ENCODE assay signal across 1 cellular context in the genomic region with DNA sequence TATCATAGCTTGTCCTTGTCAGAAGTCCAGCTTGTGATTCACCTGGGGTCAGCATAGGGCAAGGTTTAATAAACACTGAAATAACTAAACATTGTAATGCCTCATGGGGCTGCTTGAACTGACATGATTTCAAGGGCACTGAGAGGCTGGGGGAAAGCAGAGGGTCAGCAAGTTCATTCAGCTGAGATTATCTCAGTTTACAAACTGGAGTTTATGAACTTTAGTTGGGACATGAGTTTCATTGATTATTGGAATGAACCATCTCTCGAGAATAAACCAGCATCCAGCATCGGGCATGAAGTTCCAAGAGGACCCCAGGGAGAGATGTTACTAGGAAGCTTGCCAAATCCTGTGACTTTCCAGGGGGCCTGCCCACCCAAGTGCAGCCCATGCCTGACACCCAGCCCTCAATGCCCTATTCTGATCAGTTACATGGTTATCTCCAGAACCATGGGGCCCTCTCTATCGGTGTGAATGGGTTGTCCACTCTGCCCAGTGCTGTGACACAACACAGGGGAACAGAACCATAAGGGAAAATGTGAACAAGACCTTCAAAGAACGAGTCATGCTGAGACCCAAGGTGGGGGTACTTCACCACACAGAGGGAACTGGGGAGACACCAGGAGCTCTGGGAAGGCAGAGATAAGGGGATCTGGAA.
TF ChIP-seq lines count a peak whose summit lies in the region.

No MANE protein-coding gene starts in this region.

TF ChIP-seq in HepG2, 621 proteins besides CTCF, POLR2A, EP300 and RAD21 (continued from another document and continues in another):
- TF ChIP-seq, protein P1, sequence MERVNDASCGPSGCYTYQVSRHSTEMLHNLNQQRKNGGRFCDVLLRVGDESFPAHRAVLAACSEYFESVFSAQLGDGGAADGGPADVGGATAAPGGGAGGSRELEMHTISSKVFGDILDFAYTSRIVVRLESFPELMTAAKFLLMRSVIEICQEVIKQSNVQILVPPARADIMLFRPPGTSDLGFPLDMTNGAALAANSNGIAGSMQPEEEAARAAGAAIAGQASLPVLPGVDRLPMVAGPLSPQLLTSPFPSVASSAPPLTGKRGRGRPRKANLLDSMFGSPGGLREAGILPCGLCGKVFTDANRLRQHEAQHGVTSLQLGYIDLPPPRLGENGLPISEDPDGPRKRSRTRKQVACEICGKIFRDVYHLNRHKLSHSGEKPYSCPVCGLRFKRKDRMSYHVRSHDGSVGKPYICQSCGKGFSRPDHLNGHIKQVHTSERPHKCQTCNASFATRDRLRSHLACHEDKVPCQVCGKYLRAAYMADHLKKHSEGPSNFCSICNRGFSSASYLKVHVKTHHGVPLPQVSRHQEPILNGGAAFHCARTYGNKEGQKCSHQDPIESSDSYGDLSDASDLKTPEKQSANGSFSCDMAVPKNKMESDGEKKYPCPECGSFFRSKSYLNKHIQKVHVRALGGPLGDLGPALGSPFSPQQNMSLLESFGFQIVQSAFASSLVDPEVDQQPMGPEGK (CRISPR knock-in tag; IDR thresholded peaks at IDR 0.05): peak; percentile 70; the same call in 1 of the 2 replicates
- TF ChIP-seq, protein P2, sequence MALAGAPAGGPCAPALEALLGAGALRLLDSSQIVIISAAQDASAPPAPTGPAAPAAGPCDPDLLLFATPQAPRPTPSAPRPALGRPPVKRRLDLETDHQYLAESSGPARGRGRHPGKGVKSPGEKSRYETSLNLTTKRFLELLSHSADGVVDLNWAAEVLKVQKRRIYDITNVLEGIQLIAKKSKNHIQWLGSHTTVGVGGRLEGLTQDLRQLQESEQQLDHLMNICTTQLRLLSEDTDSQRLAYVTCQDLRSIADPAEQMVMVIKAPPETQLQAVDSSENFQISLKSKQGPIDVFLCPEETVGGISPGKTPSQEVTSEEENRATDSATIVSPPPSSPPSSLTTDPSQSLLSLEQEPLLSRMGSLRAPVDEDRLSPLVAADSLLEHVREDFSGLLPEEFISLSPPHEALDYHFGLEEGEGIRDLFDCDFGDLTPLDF (CRISPR knock-in tag; IDR thresholded peaks at IDR 0.05): no peak
- TF ChIP-seq AKAP8 (CRISPR knock-in tag; IDR thresholded peaks at IDR 0.05): no peak
- no peak for TF ChIP-seq ZNF296 (CRISPR knock-in tag; conservative IDR thresholded peaks at IDR 0.05)
- no peak for TF ChIP-seq ZNF558 (CRISPR knock-in tag; IDR thresholded peaks at IDR 0.05; ENCODE audit: borderline replicate concordance)
- peak; percentile 87 for TF ChIP-seq FOXA3 (CRISPR knock-in tag; IDR thresholded peaks at IDR 0.05)
- peak; percentile 24; the same call in 1 of the 2 replicates for TF ChIP-seq MAFF (IDR thresholded peaks at IDR 0.05; ENCODE audit: low read depth, low read length)
- TF ChIP-seq POLR2AphosphoS5 (IDR thresholded peaks at IDR 0.05; ENCODE audit: low read depth, low read length): no peak
- TF ChIP-seq, protein P3, sequence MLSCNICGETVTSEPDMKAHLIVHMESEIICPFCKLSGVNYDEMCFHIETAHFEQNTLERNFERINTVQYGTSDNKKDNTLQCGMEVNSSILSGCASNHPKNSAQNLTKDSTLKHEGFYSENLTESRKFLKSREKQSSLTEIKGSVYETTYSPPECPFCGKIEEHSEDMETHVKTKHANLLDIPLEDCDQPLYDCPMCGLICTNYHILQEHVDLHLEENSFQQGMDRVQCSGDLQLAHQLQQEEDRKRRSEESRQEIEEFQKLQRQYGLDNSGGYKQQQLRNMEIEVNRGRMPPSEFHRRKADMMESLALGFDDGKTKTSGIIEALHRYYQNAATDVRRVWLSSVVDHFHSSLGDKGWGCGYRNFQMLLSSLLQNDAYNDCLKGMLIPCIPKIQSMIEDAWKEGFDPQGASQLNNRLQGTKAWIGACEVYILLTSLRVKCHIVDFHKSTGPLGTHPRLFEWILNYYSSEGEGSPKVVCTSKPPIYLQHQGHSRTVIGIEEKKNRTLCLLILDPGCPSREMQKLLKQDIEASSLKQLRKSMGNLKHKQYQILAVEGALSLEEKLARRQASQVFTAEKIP (CRISPR knock-in tag; IDR thresholded peaks at IDR 0.05; ENCODE audit: borderline replicate concordance): no peak
- no peak for TF ChIP-seq ZNF232 (CRISPR knock-in tag; IDR thresholded peaks at IDR 0.05; ENCODE audit: borderline replicate concordance)
- TF ChIP-seq, protein P4, sequence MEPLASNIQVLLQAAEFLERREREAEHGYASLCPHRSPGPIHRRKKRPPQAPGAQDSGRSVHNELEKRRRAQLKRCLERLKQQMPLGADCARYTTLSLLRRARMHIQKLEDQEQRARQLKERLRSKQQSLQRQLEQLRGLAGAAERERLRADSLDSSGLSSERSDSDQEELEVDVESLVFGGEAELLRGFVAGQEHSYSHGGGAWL (CRISPR knock-in tag; IDR thresholded peaks at IDR 0.05): no peak
- peak; percentile 59 for TF ChIP-seq CEBPG (CRISPR knock-in tag; IDR thresholded peaks at IDR 0.05)
- TF ChIP-seq, protein P5, sequence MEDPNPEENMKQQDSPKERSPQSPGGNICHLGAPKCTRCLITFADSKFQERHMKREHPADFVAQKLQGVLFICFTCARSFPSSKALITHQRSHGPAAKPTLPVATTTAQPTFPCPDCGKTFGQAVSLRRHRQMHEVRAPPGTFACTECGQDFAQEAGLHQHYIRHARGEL (CRISPR knock-in tag; IDR thresholded peaks at IDR 0.05): no peak
- TF ChIP-seq SALL1 (CRISPR knock-in tag; IDR thresholded peaks at IDR 0.05): peak; percentile 92
- TF ChIP-seq RFXANK (CRISPR knock-in tag; IDR thresholded peaks at IDR 0.05): no peak
- no peak for TF ChIP-seq KAT7 (CRISPR knock-in tag; IDR thresholded peaks at IDR 0.05; ENCODE audit: borderline replicate concordance)
- TF ChIP-seq CCDC6 (CRISPR knock-in tag; IDR thresholded peaks at IDR 0.05): no peak
- TF ChIP-seq, protein P6, sequence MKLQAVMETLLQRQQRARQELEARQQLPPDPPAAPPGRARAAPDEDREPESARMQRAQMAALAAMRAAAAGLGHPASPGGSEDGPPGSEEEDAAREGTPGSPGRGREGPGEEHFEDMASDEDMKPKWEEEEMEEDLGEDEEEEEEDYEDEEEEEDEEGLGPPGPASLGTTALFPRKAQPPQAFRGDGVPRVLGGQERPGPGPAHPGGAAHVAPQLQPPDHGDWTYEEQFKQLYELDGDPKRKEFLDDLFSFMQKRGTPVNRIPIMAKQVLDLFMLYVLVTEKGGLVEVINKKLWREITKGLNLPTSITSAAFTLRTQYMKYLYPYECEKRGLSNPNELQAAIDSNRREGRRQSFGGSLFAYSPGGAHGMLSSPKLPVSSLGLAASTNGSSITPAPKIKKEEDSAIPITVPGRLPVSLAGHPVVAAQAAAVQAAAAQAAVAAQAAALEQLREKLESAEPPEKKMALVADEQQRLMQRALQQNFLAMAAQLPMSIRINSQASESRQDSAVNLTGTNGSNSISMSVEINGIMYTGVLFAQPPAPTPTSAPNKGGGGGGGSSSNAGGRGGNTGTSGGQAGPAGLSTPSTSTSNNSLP (IDR thresholded peaks at IDR 0.05; ENCODE audit: low read depth, low read length): peak; percentile 89
- no peak for TF ChIP-seq RFX3 (CRISPR knock-in tag; IDR thresholded peaks at IDR 0.05)
- peak; percentile 84 for TF ChIP-seq PHF21A (CRISPR knock-in tag; IDR thresholded peaks at IDR 0.05)
- TF ChIP-seq BRCA1 (CRISPR knock-in tag; IDR thresholded peaks at IDR 0.05): no peak
- no peak for TF ChIP-seq GATAD1 (CRISPR knock-in tag; IDR thresholded peaks at IDR 0.05)
- TF ChIP-seq MLLT10 (CRISPR knock-in tag; IDR thresholded peaks at IDR 0.05): no peak
- TF ChIP-seq, protein P7, sequence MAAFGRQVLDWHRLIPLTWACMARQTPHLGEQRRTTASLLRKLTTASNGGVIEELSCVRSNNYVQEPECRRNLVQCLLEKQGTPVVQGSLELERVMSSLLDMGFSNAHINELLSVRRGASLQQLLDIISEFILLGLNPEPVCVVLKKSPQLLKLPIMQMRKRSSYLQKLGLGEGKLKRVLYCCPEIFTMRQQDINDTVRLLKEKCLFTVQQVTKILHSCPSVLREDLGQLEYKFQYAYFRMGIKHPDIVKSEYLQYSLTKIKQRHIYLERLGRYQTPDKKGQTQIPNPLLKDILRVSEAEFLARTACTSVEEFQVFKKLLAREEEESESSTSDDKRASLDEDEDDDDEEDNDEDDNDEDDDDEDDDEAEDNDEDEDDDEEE (CRISPR knock-in tag; IDR thresholded peaks at IDR 0.05): no peak
- TF ChIP-seq POGZ (CRISPR knock-in tag; IDR thresholded peaks at IDR 0.05): peak; percentile 57
- TF ChIP-seq ZNF761 (CRISPR knock-in tag; conservative IDR thresholded peaks at IDR 0.05): no peak
- TF ChIP-seq, protein P8, sequence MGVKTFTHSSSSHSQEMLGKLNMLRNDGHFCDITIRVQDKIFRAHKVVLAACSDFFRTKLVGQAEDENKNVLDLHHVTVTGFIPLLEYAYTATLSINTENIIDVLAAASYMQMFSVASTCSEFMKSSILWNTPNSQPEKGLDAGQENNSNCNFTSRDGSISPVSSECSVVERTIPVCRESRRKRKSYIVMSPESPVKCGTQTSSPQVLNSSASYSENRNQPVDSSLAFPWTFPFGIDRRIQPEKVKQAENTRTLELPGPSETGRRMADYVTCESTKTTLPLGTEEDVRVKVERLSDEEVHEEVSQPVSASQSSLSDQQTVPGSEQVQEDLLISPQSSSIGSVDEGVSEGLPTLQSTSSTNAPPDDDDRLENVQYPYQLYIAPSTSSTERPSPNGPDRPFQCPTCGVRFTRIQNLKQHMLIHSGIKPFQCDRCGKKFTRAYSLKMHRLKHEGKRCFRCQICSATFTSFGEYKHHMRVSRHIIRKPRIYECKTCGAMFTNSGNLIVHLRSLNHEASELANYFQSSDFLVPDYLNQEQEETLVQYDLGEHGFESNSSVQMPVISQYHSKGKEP (CRISPR knock-in tag; IDR thresholded peaks at IDR 0.05): no peak
- TF ChIP-seq NCOA2 (CRISPR knock-in tag; IDR thresholded peaks at IDR 0.05): peak; percentile 94
- no peak for TF ChIP-seq PHB2 (IDR thresholded peaks at IDR 0.05; ENCODE audit: partially characterized antibody)
- TF ChIP-seq, protein P9, sequence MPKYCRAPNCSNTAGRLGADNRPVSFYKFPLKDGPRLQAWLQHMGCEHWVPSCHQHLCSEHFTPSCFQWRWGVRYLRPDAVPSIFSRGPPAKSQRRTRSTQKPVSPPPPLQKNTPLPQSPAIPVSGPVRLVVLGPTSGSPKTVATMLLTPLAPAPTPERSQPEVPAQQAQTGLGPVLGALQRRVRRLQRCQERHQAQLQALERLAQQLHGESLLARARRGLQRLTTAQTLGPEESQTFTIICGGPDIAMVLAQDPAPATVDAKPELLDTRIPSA (CRISPR knock-in tag; IDR thresholded peaks at IDR 0.05; ENCODE audit: borderline replicate concordance): no peak
- TF ChIP-seq ZBTB3 (CRISPR knock-in tag; IDR thresholded peaks at IDR 0.05; ENCODE audit: borderline replicate concordance, low read depth): no peak
- peak; percentile 95 for TF ChIP-seq GFI1 (CRISPR knock-in tag; IDR thresholded peaks at IDR 0.05; ENCODE audit: borderline replicate concordance)
- peak; percentile 40; the same call in 1 of the 2 replicates for TF ChIP-seq CBX5 (CRISPR knock-in tag; IDR thresholded peaks at IDR 0.05; ENCODE audit: borderline replicate concordance)
- TF ChIP-seq CCAR2 (optimal IDR thresholded peaks at IDR 0.05; ENCODE audit: low read depth, low read length): no peak
- TF ChIP-seq ZNF850 (CRISPR knock-in tag; conservative IDR thresholded peaks at IDR 0.05): no peak
- peak; percentile 51; the same call in 1 of the 2 replicates for TF ChIP-seq ZNF772 (CRISPR knock-in tag; IDR thresholded peaks at IDR 0.05)
- TF ChIP-seq MYNN (CRISPR knock-in tag; IDR thresholded peaks at IDR 0.05; ENCODE audit: low read depth): no peak
- TF ChIP-seq ZNF878 (CRISPR knock-in tag; IDR thresholded peaks at IDR 0.05): peak; percentile 68; the same call in 1 of the 2 replicates
- TF ChIP-seq SOX6 (IDR thresholded peaks at IDR 0.05): no peak
- peak; percentile 92 for TF ChIP-seq SOX6 (CRISPR knock-in tag; IDR thresholded peaks at IDR 0.05)
- no peak for TF ChIP-seq PAWR (CRISPR knock-in tag; IDR thresholded peaks at IDR 0.05; ENCODE audit: borderline replicate concordance)
- TF ChIP-seq ZSCAN21 (CRISPR knock-in tag; IDR thresholded peaks at IDR 0.05; ENCODE audit: borderline replicate concordance): no peak
- TF ChIP-seq ZNF160 (CRISPR knock-in tag; IDR thresholded peaks at IDR 0.05): no peak
- TF ChIP-seq SIX1 (CRISPR knock-in tag; IDR thresholded peaks at IDR 0.05; ENCODE audit: borderline replicate concordance): 0 out of 2 replicates have a peak, but pooled peaks have one; percentile 42
- no peak for TF ChIP-seq ERF (CRISPR knock-in tag; IDR thresholded peaks at IDR 0.05)
- TF ChIP-seq ZNF17 (CRISPR knock-in tag; IDR thresholded peaks at IDR 0.05): no peak
- TF ChIP-seq ATM (IDR thresholded peaks at IDR 0.05; ENCODE audit: borderline replicate concordance): no peak
- TF ChIP-seq, protein P10, sequence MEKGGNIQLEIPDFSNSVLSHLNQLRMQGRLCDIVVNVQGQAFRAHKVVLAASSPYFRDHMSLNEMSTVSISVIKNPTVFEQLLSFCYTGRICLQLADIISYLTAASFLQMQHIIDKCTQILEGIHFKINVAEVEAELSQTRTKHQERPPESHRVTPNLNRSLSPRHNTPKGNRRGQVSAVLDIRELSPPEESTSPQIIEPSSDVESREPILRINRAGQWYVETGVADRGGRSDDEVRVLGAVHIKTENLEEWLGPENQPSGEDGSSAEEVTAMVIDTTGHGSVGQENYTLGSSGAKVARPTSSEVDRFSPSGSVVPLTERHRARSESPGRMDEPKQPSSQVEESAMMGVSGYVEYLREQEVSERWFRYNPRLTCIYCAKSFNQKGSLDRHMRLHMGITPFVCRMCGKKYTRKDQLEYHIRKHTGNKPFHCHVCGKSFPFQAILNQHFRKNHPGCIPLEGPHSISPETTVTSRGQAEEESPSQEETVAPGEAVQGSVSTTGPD (CRISPR knock-in tag; IDR thresholded peaks at IDR 0.05): no peak
